In genomic region chr9:99296375-99296951, GRCh38 we compare ENCODE assay signal across 8 cellular contexts.
DNase-seq lines count a peak whose midpoint lies in the region; ATAC-seq and TF ChIP-seq lines count a peak whose summit lies in the region.

No MANE protein-coding gene starts in this region.

- no CpG with 5 or more reads among the region's 36 CpGs for WGBS in trophoblast cell (ENCODE audit: extremely low coverage, insufficient coverage, insufficient read length)

- no peak overlapping the region for H3K18ac ChIP-seq in trophoblast cell (ENCODE audit: low read length)

- H4K12ac ChIP-seq in trophoblast cell (ENCODE audit: low read depth, low read length) = no peak overlapping the region

- no peak overlapping the region for H2BK12ac ChIP-seq in trophoblast cell (ENCODE audit: low read length)

- H3K4me1 ChIP-seq in GM23338 (ENCODE audit: insufficient read depth) (peaks cover 20% of the 10 kb centered on the region), trophoblast cell (ENCODE audit: control insufficient read depth in 1 of 2, insufficient read depth in 2 of 2, low read length in 2 of 2) (peaks cover 8 to 13% of the 10 kb centered on the region in 2 experiments)

- DNase-seq in AG08395 (ENCODE audit: low spot score) (peak; percentile 25), GM23338 (ENCODE audit: low spot score) (peak; percentile 27), medulla oblongata (ENCODE audit: extremely low spot score) (peak; percentile 12), mesenteric fat pad (ENCODE audit: low spot score) (no peak), NCI-H2081 treated with DMSO at 0.1 percent for 48 hours (lab: John Stamatoyannopoulos, UW) (no peak), trophoblast cell (no peak)
- DNase-seq in activated T-cell treated with anti-CD3 and anti-CD28 coated beads, Interleukin-2, amount 50 U/mL, for 48 hours = peak; percentile 21 to 28

- no peaks in the 10 kb centered on the region for H4K20me1 ChIP-seq in GM23338 (replicated peaks; ENCODE audit: insufficient read depth)

- no peaks in the 10 kb centered on the region; the same call in 2 of the 3 replicates for H3K9me3 Mint-ChIP-seq in GM23338

- H2AFZ ChIP-seq in GM23338 = peak overlapping the region; percentile 90
- no peak overlapping the region for H2AFZ ChIP-seq in trophoblast cell (ENCODE audit: insufficient read depth, low read length, poor library complexity)

- no peak overlapping the region for H3K27ac Mint-ChIP-seq in GM23338

- H3K36me3 Mint-ChIP-seq in GM23338 (ENCODE audit: low read depth) = no peaks in the 10 kb centered on the region

- no peak overlapping the region for H2BK5ac ChIP-seq in trophoblast cell (ENCODE audit: low read depth, low read length, poor library complexity)

- no peak for TF ChIP-seq CTCF in GM23338 (conservative IDR thresholded peaks at IDR 0.05; ENCODE audit: low read depth in 2 of 2)

- H3K79me1 ChIP-seq in trophoblast cell (ENCODE audit: low read length) = peaks cover 2% of the 10 kb centered on the region

- no peaks in the 10 kb centered on the region; the same call in 1 of the 2 replicates for H3K9me2 ChIP-seq in GM23338 (ENCODE audit: insufficient read depth)

- H3K79me2 ChIP-seq in GM23338 (replicated peaks; ENCODE audit: insufficient read depth) (no peaks in the 10 kb centered on the region), trophoblast cell (ENCODE audit: control insufficient read depth, insufficient read depth, low read length, poor library complexity) (no peaks in the 10 kb centered on the region)

- peaks cover 37% of the 10 kb centered on the region for H3K4me1 Mint-ChIP-seq in GM23338

- no peak overlapping the region for H3K9ac ChIP-seq in trophoblast cell (ENCODE audit: low read length)

- no peaks in the 10 kb centered on the region for H3K9me3 ChIP-seq in trophoblast cell (ENCODE audit: insufficient read depth, low read depth, low read length)

- peaks cover 5% of the 10 kb centered on the region for H3K27me3 Mint-ChIP-seq in GM23338 (ENCODE audit: insufficient read depth, low read depth, poor library complexity)

- no peak overlapping the region for H4K8ac ChIP-seq in trophoblast cell (ENCODE audit: low read depth, low read length)

- H3K27me3 ChIP-seq in GM23338 (ENCODE audit: insufficient read depth) (peaks cover 5% of the 10 kb centered on the region; the same call in 1 of the 2 replicates), trophoblast cell (ENCODE audit: insufficient read depth, low read length) (no peaks in the 10 kb centered on the region)

- no peak overlapping the region for H3K4ac ChIP-seq in trophoblast cell (ENCODE audit: low read depth, low read length)

- H4K91ac ChIP-seq in trophoblast cell (ENCODE audit: low read depth, low read length) = no peak overlapping the region

- H3K23ac ChIP-seq in trophoblast cell (ENCODE audit: low read length) = no peak overlapping the region

- H3K4me3 Mint-ChIP-seq in GM23338 = no peak overlapping the region

- ATAC-seq in GM23338 (peak; percentile 27), HG02571 (IDR thresholded peaks at IDR 0.05; ENCODE audit: unreplicated experiment) (no peak)

- no peaks in the 10 kb centered on the region for H3K36me3 ChIP-seq in GM23338 (ENCODE audit: insufficient read depth)
- no peaks in the 10 kb centered on the region for H3K36me3 ChIP-seq in trophoblast cell (ENCODE audit: control insufficient read depth in 1 of 2, insufficient read depth in 2 of 2, low read length in 2 of 2)

- H3K4me2 ChIP-seq in GM23338 = no peak overlapping the region
- no peak overlapping the region for H3K4me2 ChIP-seq in trophoblast cell (ENCODE audit: low read length)

- H3K4me3 ChIP-seq in GM23338 (no peak overlapping the region), trophoblast cell (ENCODE audit: low read depth, low read length) (no peak overlapping the region)

- H2BK120ac ChIP-seq in trophoblast cell (ENCODE audit: insufficient read depth, low read length, poor library complexity) = no peak overlapping the region

- no peak overlapping the region for H2AK5ac ChIP-seq in trophoblast cell (ENCODE audit: low read length)

- no peak overlapping the region for H3K14ac ChIP-seq in trophoblast cell (ENCODE audit: low read length)

- no peaks in the 10 kb centered on the region for H3F3A ChIP-seq in GM23338 (replicated peaks; ENCODE audit: low read depth)

- no peak overlapping the region for H3K27ac ChIP-seq in GM23338 (ENCODE audit: low read depth)
- no peak overlapping the region for H3K27ac ChIP-seq in trophoblast cell (ENCODE audit: low read depth, low read length)

TF ChIP-seq in GM23338, 12 proteins besides CTCF, POLR2A, EP300 and RAD21:
- no peak for TF ChIP-seq JUNB (IDR thresholded peaks at IDR 0.05; ENCODE audit: unreplicated experiment)
- TF ChIP-seq NANOG (IDR thresholded peaks at IDR 0.05; ENCODE audit: borderline replicate concordance) = no peak
- TF ChIP-seq REST (IDR thresholded peaks at IDR 0.05; ENCODE audit: unreplicated experiment) = no peak
- TF ChIP-seq EZH2phosphoT487 (IDR thresholded peaks at IDR 0.05; ENCODE audit: unreplicated experiment) = no peak
- TF ChIP-seq POLR2AphosphoS5 (IDR thresholded peaks at IDR 0.05; ENCODE audit: low read depth) = no peak
- TF ChIP-seq CREB1 (CRISPR knock-in tag; IDR thresholded peaks at IDR 0.05; ENCODE audit: low read depth) = no peak
- no peak for TF ChIP-seq EZH2 (IDR thresholded peaks at IDR 0.05; ENCODE audit: low read depth, unreplicated experiment)
- TF ChIP-seq ZNF114 (CRISPR knock-in tag; IDR thresholded peaks at IDR 0.05) = no peak

Comparison
In these comparisons a context has a peak if more than half of its experiments do, and no peak if none do; other contexts are left out.
1. DNase-seq: peak in AG08395 (single experiment), GM23338 (single experiment), activated T-cell treated with anti-CD3 and anti-CD28 coated beads, Interleukin-2, amount 50 U/mL, for 48 hours (2 of 2) and medulla oblongata (single experiment); none in mesenteric fat pad (single experiment), NCI-H2081 treated with DMSO at 0.1 percent for 48 hours (single experiment) and trophoblast cell (0 of 2).